In genomic region chr11:74932797-74933196, GRCh38 we compare ENCODE assay signal across 19 cellular contexts. TPM values are rescaled to one million over a fixed set of nuclear protein-coding genes. Genes with fewer than 3 reads are reported as not detected.
DNase-seq lines count a peak whose midpoint lies in the region; ATAC-seq, FAIRE-seq and TF ChIP-seq lines count a peak whose summit lies in the region.
"Had no signal": no experiment of that assay in that cellular context is flagged by ENCODE, and none has a peak within 500 bp of the region (broad histone marks: within the 10 kb centered on the region; RNA-seq: fewer than 3 reads in every experiment).

No MANE protein-coding gene starts in this region.

- no peak for TF ChIP-seq EP300 in transverse colon (IDR thresholded peaks at IDR 0.05; ENCODE audit: low read depth)

- no peak overlapping the region; the same call in 1 of the 2 replicates for H3K4me3 Mint-ChIP-seq in HFFc6
- peak overlapping the region in 1 of 2 donors; percentile 17 for H3K4me3 Mint-ChIP-seq in activated T-cell treated with anti-CD3 and anti-CD28 coated beads, Interleukin-2, amount 50 U/mL, for 72 hours
- H3K4me3 Mint-ChIP-seq: activated naive CD4-positive, alpha-beta T cell treated with anti-CD3 and anti-CD28 coated beads, Interleukin-2, amount 10 ng/mL, durations not matched to agents 7 days and 5 days; B cell; T-helper 1 cell treated with Interleukin-12 subunit alpha and Interleukin-12 subunit beta and Interleukin-4 antibody, amounts not matched to agents 30 μg/mL and 1 μg/mL, for 36 hours had no signal

- no peaks in the 10 kb centered on the region for H3K9me3 ChIP-seq in transverse colon

- H3K79me2 ChIP-seq in ACC112 (ENCODE audit: control insufficient read depth, insufficient read depth, low read length, unreplicated experiment) = no peaks in the 10 kb centered on the region

- intact Hi-C loops in transverse colon (cut with DNase I; ENCODE audit: low total_unique reads) = loop anchor here (5.0 to 10.0 kb wide), 2 partner anchors 92 to 315 kb away; no protein-coding TSS in a partner anchor

- peaks cover 5% of the 10 kb centered on the region; the same call in 1 of the 2 replicates for H3K36me3 ChIP-seq in ACC112 (ENCODE audit: insufficient read depth, low read length)
- peaks cover 0 to 11% (median 0%) of the 10 kb centered on the region in 4 donors for H3K36me3 ChIP-seq in transverse colon

- peaks cover 37% of the 10 kb centered on the region for H3K36me3 Mint-ChIP-seq in HFFc6 (ENCODE audit: low read depth)
- H3K36me3 Mint-ChIP-seq in activated T-cell treated with anti-CD3 and anti-CD28 coated beads, Interleukin-2, amount 50 U/mL, for 72 hours (ENCODE audit: insufficient read depth in 2 of 2) = peaks cover 0 to 3% of the 10 kb centered on the region in 2 donors

- H3K4me3 ChIP-seq in ACC112 (ENCODE audit: low read depth, low read length) = no peak overlapping the region
- no peak overlapping the region for H3K4me3 ChIP-seq in fibroblast of the aortic adventitia (ENCODE audit: low read depth, low read length)
- H3K4me3 ChIP-seq in transverse colon = no peak overlapping the region

- H3K27me3 ChIP-seq in ACC112 (ENCODE audit: insufficient read depth, low read length) (no peaks in the 10 kb centered on the region), transverse colon (no peaks in the 10 kb centered on the region)

- H3K27ac ChIP-seq in ACC112 (ENCODE audit: low read depth, low read length) (peak overlapping the region; percentile 46), transverse colon (no peak overlapping the region)

- FAIRE-seq in GM12892 (lab: Jason Lieb, UNC) = no peak
- FAIRE-seq: frontal cortex, GM12891 had no signal

- no peak overlapping the region for H2AFZ ChIP-seq in ACC112 (ENCODE audit: low read length, unreplicated experiment)

- peak; percentile 72 to 85 for ATAC-seq in activated T-cell treated with anti-CD3 and anti-CD28 coated beads, Interleukin-2, amount 50 U/mL, for 72 hours (replicated peaks in 1 of 2)
- no peak for ATAC-seq in omental fat pad (ENCODE audit: low FRiP score)

- WGBS in transverse colon (ENCODE audit: low coverage in 1 of 2), 2 donors = 86 to 93% methylated on average over 2 of the region's 2 CpGs

- DNase-seq in HFFc6 = peak; percentile 68
- peak; percentile 18 to 48 for DNase-seq in activated T-cell treated with anti-CD3 and anti-CD28 coated beads, Interleukin-2, amount 50 U/mL, for 72 hours
- peak; percentile 58 for DNase-seq in fibroblast of the aortic adventitia (ENCODE audit: low read depth)
- no peak for DNase-seq in NCI-H2171 (lab: John Stamatoyannopoulos, UW)
- no peak for DNase-seq in GM12892 (ENCODE audit: insufficient read length)
- DNase-seq in transverse colon = no peak
- DNase-seq in omental fat pad (ENCODE audit: low spot score) = no peak
- DNase-seq: activated CD4-positive, alpha-beta T cell treated with anti-CD3 and anti-CD28 coated beads for 48 hours; activated naive CD4-positive, alpha-beta T cell treated with anti-CD3 and anti-CD28 coated beads, Interleukin-2, amount 10 ng/mL, durations not matched to agents 7 days and 5 days; DMS79; islet precursor cell; Karpas-422; stimulated activated CD4-positive, alpha-beta T cell treated with anti-CD3 and anti-CD28 coated beads, Interleukin-4, amount 100 ng/mL, for 24 hours; stimulated activated naive CD4-positive, alpha-beta T cell treated with Interleukin-2 at 50 U/mL for 16 hours had no signal

- TF ChIP-seq POLR2A in GM12892 (IDR thresholded peaks at IDR 0.05; ENCODE audit: low read depth, low read length) (no peak), transverse colon (IDR thresholded peaks at IDR 0.05) (no peak)

- in situ Hi-C loops in transverse colon (cut with MboI; ENCODE audit: low pct_ligation_motif_present in 1 of 4, low pct_unique_long_range_greater_than_20kb in 1 of 4, low sequenced_read_pairs in 3 of 4) = loop anchor here in 3 of 4 donors (10.0 to 25.0 kb wide), 2 partner anchors 92 to 305 kb away; partner anchors contain the start of gene TPBGL (in 3 of the 3)

- peaks cover 25% of the 10 kb centered on the region for H3K4me1 ChIP-seq in ACC112 (ENCODE audit: control insufficient read depth, insufficient read depth, low read length, unreplicated experiment)
- H3K4me1 ChIP-seq in transverse colon = no peaks in the 10 kb centered on the region

- no peaks in the 10 kb centered on the region; the same call in 1 of the 2 replicates for H3K27me3 Mint-ChIP-seq in HFFc6 (ENCODE audit: insufficient read depth)
- no peaks in the 10 kb centered on the region for H3K27me3 Mint-ChIP-seq in activated T-cell treated with anti-CD3 and anti-CD28 coated beads, Interleukin-2, amount 50 U/mL, for 72 hours (ENCODE audit: low read depth)
- H3K27me3 Mint-ChIP-seq: activated naive CD4-positive, alpha-beta T cell treated with anti-CD3 and anti-CD28 coated beads, Interleukin-2, amount 10 ng/mL, durations not matched to agents 7 days and 5 days; B cell had no signal

- TF ChIP-seq CTCF in HFFc6 (IDR thresholded peaks at IDR 0.05) (no peak), fibroblast of the aortic adventitia (IDR thresholded peaks at IDR 0.05; ENCODE audit: insufficient read depth, low read length) (no peak), transverse colon (IDR thresholded peaks at IDR 0.05) (no peak), omental fat pad (IDR thresholded peaks at IDR 0.05) (no peak)

- peaks cover 26% of the 10 kb centered on the region for H3K4me1 Mint-ChIP-seq in HFFc6 (ENCODE audit: low read depth)
- peaks cover 18% of the 10 kb centered on the region for H3K4me1 Mint-ChIP-seq in activated T-cell treated with anti-CD3 and anti-CD28 coated beads, Interleukin-2, amount 50 U/mL, for 72 hours (ENCODE audit: low read depth)
- H3K4me1 Mint-ChIP-seq: B cell had no signal

- no peaks in the 10 kb centered on the region for H3K9me3 Mint-ChIP-seq in HFFc6
- no peaks in the 10 kb centered on the region for H3K9me3 Mint-ChIP-seq in activated T-cell treated with anti-CD3 and anti-CD28 coated beads, Interleukin-2, amount 50 U/mL, for 72 hours
- H3K9me3 Mint-ChIP-seq: activated naive CD4-positive, alpha-beta T cell treated with anti-CD3 and anti-CD28 coated beads, Interleukin-2, amount 10 ng/mL, durations not matched to agents 7 days and 5 days; T-helper 1 cell treated with Interleukin-12 subunit alpha and Interleukin-12 subunit beta and Interleukin-4 antibody, amounts not matched to agents 30 μg/mL and 1 μg/mL, for 36 hours had no signal

- peak overlapping the region; percentile 80 for H3K27ac Mint-ChIP-seq in HFFc6
- peak overlapping the region; percentile 23 for H3K27ac Mint-ChIP-seq in activated T-cell treated with anti-CD3 and anti-CD28 coated beads, Interleukin-2, amount 50 U/mL, for 72 hours
- H3K27ac Mint-ChIP-seq: B cell had no signal

RNA-seq across cellular contexts. Expression of gene XRRA1, which starts 16.1 kb away (rescaled TPM):
- 1 to 10 TPM; 5.4 to 7.0 (median 6.0) TPM for total RNA-seq in HFFc6 (2021; fragmentation: NEBNext Ultra II Directional; extraction: Animal tissue kit (Norgen Biotek cat#: 25700))
- total RNA-seq in activated T-cell treated with anti-CD3 and anti-CD28 coated beads, Interleukin-2, amount 50 U/mL, for 72 hours = 10 to 100 TPM; 15.4 to 22.6 TPM
- 14.5 and 28.0 TPM in 2 replicates for total RNA-seq in fibroblast of the aortic adventitia (ENCODE audit: low replicate concordance)
- 4.6 TPM for polyA plus RNA-seq in GM12892 (2012; ENCODE audit: missing spikeins)
- 10 to 100 TPM in 3 of 4 donors, 1 to 10 TPM in 1; 5.7 to 61.0 (median 17.2) TPM for total RNA-seq in transverse colon
- total RNA-seq in omental fat pad = 10 to 100 TPM in 3 of 4 donors, 1 to 10 TPM in 1; 7.4 to 18.6 (median 14.5) TPM

RNA-seq across cellular contexts. Expression of gene SPCS2, which starts 16.3 kb away (rescaled TPM):
- 100 to 1,000 TPM; 152 to 190 (median 168) TPM for total RNA-seq in HFFc6 (2021; fragmentation: NEBNext Ultra II Directional; extraction: Animal tissue kit (Norgen Biotek cat#: 25700))
- 100 to 1,000 TPM; 154 to 160 TPM for total RNA-seq in activated T-cell treated with anti-CD3 and anti-CD28 coated beads, Interleukin-2, amount 50 U/mL, for 72 hours
- total RNA-seq in fibroblast of the aortic adventitia (ENCODE audit: low replicate concordance) (7.2 and 43.5 TPM in 2 replicates), transverse colon (10 to 100 TPM in 3 of 4 donors, 1 to 10 TPM in 1; 6.4 to 59.9 (median 21.0) TPM), omental fat pad (100 to 1,000 TPM in 1 of 4 donors, 10 to 100 TPM in 3; 33.3 to 104 (median 47.0) TPM)
- 129 TPM for polyA plus RNA-seq in GM12892 (2012; ENCODE audit: missing spikeins)

RNA-seq across cellular contexts. Expression of gene NEU3, which starts 55.9 kb away (rescaled TPM):
- total RNA-seq in HFFc6 (2021; fragmentation: NEBNext Ultra II Directional; extraction: Animal tissue kit (Norgen Biotek cat#: 25700)) = 1 to 10 TPM; 7.6 to 8.9 (median 8.4) TPM
- total RNA-seq in activated T-cell treated with anti-CD3 and anti-CD28 coated beads, Interleukin-2, amount 50 U/mL, for 72 hours = 10 to 100 TPM; 15.7 to 16.9 TPM
- 2.9 and 5.2 TPM in 2 replicates for total RNA-seq in fibroblast of the aortic adventitia (ENCODE audit: low replicate concordance)
- 8.6 TPM for polyA plus RNA-seq in GM12892 (2012; ENCODE audit: missing spikeins)
- total RNA-seq in transverse colon = 10 to 100 TPM in 1 of 4 donors, 1 to 10 TPM in 3; 2.6 to 11.7 (median 3.9) TPM
- total RNA-seq in omental fat pad = 1 to 10 TPM; 4.6 to 9.6 (median 6.2) TPM

Comparison
In these comparisons a context has a peak if more than half of its experiments do, and no peak if none do; other contexts are left out.
1. DNase-seq: peak in HFFc6 (single experiment), activated T-cell treated with anti-CD3 and anti-CD28 coated beads, Interleukin-2, amount 50 U/mL, for 72 hours (2 of 2) and fibroblast of the aortic adventitia (single experiment); none in NCI-H2171 (single experiment), GM12892 (single experiment), transverse colon (single experiment) and omental fat pad (single experiment).